ENCODE assay signal across 9 cellular contexts in genomic region chr11:46332093-46332567, GRCh38. TPM values are rescaled to one million over a fixed set of nuclear protein-coding genes. Genes with fewer than 3 reads are reported as not detected.
DNase-seq lines count a peak whose midpoint lies in the region; ATAC-seq and TF ChIP-seq lines count a peak whose summit lies in the region.
"Had no signal": no experiment of that assay in that cellular context is flagged by ENCODE, and none has a peak within 500 bp of the region (broad histone marks: within the 10 kb centered on the region; RNA-seq: fewer than 3 reads in every experiment).

No MANE protein-coding gene starts in this region.

- H3K36me3 ChIP-seq in DOHH2 (ENCODE audit: control insufficient read depth, low read length): no peaks in the 10 kb centered on the region
- H3K36me3 ChIP-seq in sigmoid colon: no peaks in the 10 kb centered on the region
- H3K36me3 ChIP-seq in MG63: no peaks in the 10 kb centered on the region
- no peaks in the 10 kb centered on the region for H3K36me3 ChIP-seq in PC-9 (ENCODE audit: low read depth)

- H3K79me2 ChIP-seq in DOHH2 (ENCODE audit: control insufficient read depth, low read length) (no peaks in the 10 kb centered on the region), PC-9 (ENCODE audit: low read depth) (no peaks in the 10 kb centered on the region)

- no peak for TF ChIP-seq EP300 in sigmoid colon (IDR thresholded peaks at IDR 0.05)

- intact Hi-C loops in right cardiac atrium (cut with DNase I): no loop called here
- intact Hi-C loops in sigmoid colon (cut with DNase I): no loop called here
- intact Hi-C loops in PC-9 (cut with micrococcal nuclease; ENCODE audit: unreplicated experiment): no loop called here

- CTCF ChIA-PET in T-cell (lab: Charles Lee) (interaction anchor here in 1 of 2 donors (0.5 to 1.5 kb wide), 3 partner anchors 16 to 287 kb away, joined by 3 to 5 read pairs (median 5); no protein-coding TSS in a partner anchor), PC-9 (lab: Charles Lee) (interaction anchor here (0.6 to 0.7 kb wide), 2 partner anchors 60 to 1074 kb away, joined by 3 read pairs; no protein-coding TSS in a partner anchor)

- H3K4me1 Mint-ChIP-seq in T-cell: peaks cover 61 to 72% (median 64%) of the 10 kb centered on the region in 3 donors

- no TSS peak for BruUV-seq in PC-9 (replicated peaks; lab: Mats Ljungman, UMichigan)

- 30% methylated on average over 8 of the region's 8 CpGs for WGBS in right cardiac atrium
- 30 to 31% methylated on average over 8 of the region's 8 CpGs for WGBS in sigmoid colon, 2 donors

- H3F3A ChIP-seq in DOHH2 (ENCODE audit: control insufficient read depth, insufficient read depth) (no peaks in the 10 kb centered on the region), PC-9 (ENCODE audit: insufficient read depth, low read depth) (peaks cover 39% of the 10 kb centered on the region)

- ATAC-seq in T-cell (replicated peaks in 1 of 4): peak in 1 of 4 experiments; percentile 0
- no peak for ATAC-seq in right cardiac atrium

- H3K27me3 ChIP-seq in DOHH2 (ENCODE audit: control insufficient read depth, low read length) (peaks cover 72% of the 10 kb centered on the region), right cardiac atrium (ENCODE audit: control insufficient read depth, insufficient read depth) (no peaks in the 10 kb centered on the region), sigmoid colon (peaks cover 15 to 66% (median 48%) of the 10 kb centered on the region in 3 donors), MG63 (no peaks in the 10 kb centered on the region), PC-9 (ENCODE audit: insufficient read depth, low read depth) (no peaks in the 10 kb centered on the region)

- no peak overlapping the region for H3K27ac ChIP-seq in DOHH2 (ENCODE audit: low read depth, low read length)
- no peak overlapping the region for H3K27ac ChIP-seq in right cardiac atrium (ENCODE audit: low read length)
- H3K27ac ChIP-seq in sigmoid colon: no peak overlapping the region
- no peak overlapping the region for H3K27ac ChIP-seq in PC-9
- H3K27ac ChIP-seq: epithelial cell of prostate had no signal

- no peaks in the 10 kb centered on the region for H3K36me3 Mint-ChIP-seq in T-cell

- peaks cover 0 to 9% of the 10 kb centered on the region in 2 donors for H3K27me3 Mint-ChIP-seq in T-cell

- no peaks in the 10 kb centered on the region; the same call in 1 of the 2 replicates for H4K20me1 ChIP-seq in DOHH2 (ENCODE audit: control insufficient read depth, insufficient read depth, low read depth, low read length)
- no peaks in the 10 kb centered on the region for H4K20me1 ChIP-seq in PC-9 (ENCODE audit: insufficient read depth)

- no peak for TF ChIP-seq POLR2A in sigmoid colon (IDR thresholded peaks at IDR 0.05)

- DNase-seq in T-cell (no peak), right cardiac atrium (no peak), sigmoid colon (no peak), MG63 (no peak), NCI-H2081 (lab: John Stamatoyannopoulos, UW) (no peak), PC-9 (no peak)
- DNase-seq: Kasumi-1 had no signal

- H3K9me3 ChIP-seq in DOHH2 (ENCODE audit: control insufficient read depth, insufficient read depth, low read length) (no peaks in the 10 kb centered on the region), right cardiac atrium (ENCODE audit: control insufficient read depth, low read length) (no peaks in the 10 kb centered on the region), sigmoid colon (no peaks in the 10 kb centered on the region), MG63 (no peaks in the 10 kb centered on the region), PC-9 (ENCODE audit: insufficient read depth, low read depth) (no peaks in the 10 kb centered on the region)

- H3K9me2 ChIP-seq in DOHH2 (replicated peaks; ENCODE audit: control insufficient read depth, low read length): no peaks in the 10 kb centered on the region
- no peaks in the 10 kb centered on the region for H3K9me2 ChIP-seq in PC-9 (ENCODE audit: insufficient read depth)

- no peaks in the 10 kb centered on the region for H3K9me3 Mint-ChIP-seq in T-cell

- no peak overlapping the region for H3K4me3 ChIP-seq in DOHH2 (ENCODE audit: low read length)
- H3K4me3 ChIP-seq in right cardiac atrium (ENCODE audit: low read length): peak overlapping the region; percentile 43
- H3K4me3 ChIP-seq in sigmoid colon: peak overlapping the region in 3 of 4 donors; percentile 38 to 52 (median 51)
- H3K4me3 ChIP-seq in MG63: no peak overlapping the region
- no peak overlapping the region for H3K4me3 ChIP-seq in PC-9

- peak overlapping the region; percentile 41 for H3K4me2 ChIP-seq in DOHH2 (ENCODE audit: low read length)
- no peak overlapping the region for H3K4me2 ChIP-seq in PC-9

- no peak for TF ChIP-seq CTCF in DOHH2 (IDR thresholded peaks at IDR 0.05; ENCODE audit: low read depth, low read length, poor library complexity, severe bottlenecking)
- no peak for TF ChIP-seq CTCF in sigmoid colon (IDR thresholded peaks at IDR 0.05)
- TF ChIP-seq CTCF in PC-9 (conservative IDR thresholded peaks at IDR 0.05): no peak

- H3K4me1 ChIP-seq in DOHH2 (ENCODE audit: control insufficient read depth, low read length): peaks cover 13% of the 10 kb centered on the region
- H3K4me1 ChIP-seq in right cardiac atrium (ENCODE audit: control insufficient read depth, insufficient read depth, low read length): peaks cover 2% of the 10 kb centered on the region
- peaks cover 0 to 19% (median 14%) of the 10 kb centered on the region in 4 donors for H3K4me1 ChIP-seq in sigmoid colon
- peaks cover 36% of the 10 kb centered on the region for H3K4me1 ChIP-seq in PC-9 (replicated peaks; ENCODE audit: insufficient read depth)

- POLR2A ChIA-PET in T-cell (lab: Charles Lee): no interaction called here
- POLR2A ChIA-PET in PC-9 (lab: Charles Lee; ENCODE audit: unreplicated experiment): no interaction called here

- peak overlapping the region; percentile 73 to 84 (median 78) for H3K4me3 Mint-ChIP-seq in T-cell

- H2AFZ ChIP-seq in PC-9: no peak overlapping the region

- peak overlapping the region; percentile 93 to 99 for H3K27ac Mint-ChIP-seq in T-cell

RNA-seq across cellular contexts. Expression of gene DGKZ, which starts 15.1 kb away (rescaled TPM):
- total RNA-seq in T-cell (100 to 1,000 TPM; 235 to 318 (median 251) TPM), right cardiac atrium (100 to 1,000 TPM in 2 of 4 donors, 10 to 100 TPM in 2; 75.8 to 108 (median 100) TPM), sigmoid colon (10 to 100 TPM; 22.5 to 76.7 (median 34.2) TPM), PC-9 (2021) (49.3 and 67.5 TPM in 2 replicates)
- polyA plus RNA-seq in right cardiac atrium (87.5 TPM), sigmoid colon (10 to 100 TPM; 16.6 to 71.9 (median 19.2) TPM)
- total RNA-seq in MG63 (2014; rRNA removed; shearing (Covaris generic); ENCODE audit: low replicate concordance): 33.4 and 45.4 TPM in 2 replicates

RNA-seq across cellular contexts. Expression of gene MDK, which starts 49.3 kb away (rescaled TPM):
- total RNA-seq in T-cell (1 to 10 TPM; 5.8 to 8.6 (median 8.3) TPM), right cardiac atrium (10 to 100 TPM in 3 of 4 donors, 1 to 10 TPM in 1; 9.9 to 18.8 (median 11.9) TPM), sigmoid colon (10 to 100 TPM; 10.7 to 49.9 (median 33.0) TPM), PC-9 (2021) (399 and 464 TPM in 2 replicates)
- polyA plus RNA-seq in right cardiac atrium (10.1 TPM), sigmoid colon (100 to 1,000 TPM; 101 to 403 (median 169) TPM)
- total RNA-seq in MG63 (2014; rRNA removed; shearing (Covaris generic); ENCODE audit: low replicate concordance): 0.82 and 2.8 TPM in 2 replicates

RNA-seq across cellular contexts. Expression of gene CREB3L1, which starts 54.7 kb away (rescaled TPM):
- total RNA-seq in T-cell (under 1 TPM in 3 of 5 donors, not detected in 2; 0.38 to 0.72 (median 0.38) TPM), right cardiac atrium (10 to 100 TPM in 3 of 4 donors, 1 to 10 TPM in 1; 9.7 to 18.8 (median 15.3) TPM), sigmoid colon (1 to 10 TPM in 3 of 4 donors, under 1 TPM in 1; 0.66 to 7.2 (median 2.6) TPM), PC-9 (2021) (1.3 and 3.1 TPM in 2 replicates)
- polyA plus RNA-seq in right cardiac atrium (15.2 TPM), sigmoid colon (10 to 100 TPM; 43.2 to 63.1 (median 44.7) TPM)
- 2.5 and 12.5 TPM in 2 replicates for total RNA-seq in MG63 (2014; rRNA removed; shearing (Covaris generic); ENCODE audit: low replicate concordance)

RNA-seq across cellular contexts. Expression of gene CHRM4, which starts 59.4 kb away (rescaled TPM):
- total RNA-seq in T-cell (1 to 10 TPM in 2 of 5 donors, under 1 TPM in 2, not detected in 1; 0.18 to 3.9 (median 1.5) TPM), right cardiac atrium (under 1 TPM in 2 of 4 donors, not detected in 2; 0.14 to 0.53 TPM), sigmoid colon (1 to 10 TPM in 2 of 4 donors, under 1 TPM in 2; 0.55 to 5.3 (median 2.3) TPM), PC-9 (2021) (0.31 TPM in 1 of 2 replicates, not detected in the other)
- polyA plus RNA-seq in right cardiac atrium (0.20 TPM), sigmoid colon (1 to 10 TPM in 2 of 3 donors, not detected in 1; 2.3 to 5.4 TPM)
- not detected in 2 replicates for total RNA-seq in MG63 (2014; rRNA removed; shearing (Covaris generic); ENCODE audit: low replicate concordance)

Comparison
In these comparisons a context has a peak if more than half of its experiments do, and no peak if none do; other contexts are left out.
1. H3K4me3 ChIP-seq: peak in right cardiac atrium (single experiment) and sigmoid colon (3 of 4); none in DOHH2 (single experiment), MG63 (single experiment) and PC-9 (single experiment).